Comparison of ENCODE assay signal across 13 cellular contexts in genomic region chr9:107044872-107045271, GRCh38.
DNase-seq lines count a peak whose midpoint lies in the region; ATAC-seq and TF ChIP-seq lines count a peak whose summit lies in the region.
"Had no signal": no experiment of that assay in that cellular context is flagged by ENCODE, and none has a peak within 500 bp of the region (broad histone marks: within the 10 kb centered on the region; RNA-seq: fewer than 3 reads in every experiment).

No MANE protein-coding gene starts in this region.

- no peaks in the 10 kb centered on the region for H3F3A ChIP-seq in PC-3 (ENCODE audit: low read length, unreplicated experiment)

- no peak for ATAC-seq in PC-3
- no peak for ATAC-seq in HG02571 (IDR thresholded peaks at IDR 0.05; ENCODE audit: unreplicated experiment)
- ATAC-seq in Right ventricle myocardium superior (ENCODE audit: poor library complexity), result no peak

- H3K4me3 ChIP-seq in PC-3 (ENCODE audit: low read length), result no peak overlapping the region
- H3K4me3 ChIP-seq in fibroblast of villous mesenchyme (ENCODE audit: low read depth, low read length), result no peak overlapping the region
- H3K4me3 ChIP-seq: thoracic aorta had no signal

- no peaks in the 10 kb centered on the region for H3K79me2 ChIP-seq in PC-3 (ENCODE audit: low read length)

- H3K9me3 ChIP-seq in PC-3 (ENCODE audit: low read length), result no peaks in the 10 kb centered on the region
- H3K9me3 ChIP-seq: thoracic aorta had no signal

- TF ChIP-seq CTCF in GM12874 (IDR thresholded peaks at IDR 0.05; ENCODE audit: insufficient read depth, low read depth, low read length), result peak; percentile 23; the same call in 1 of the 2 replicates
- peak; percentile 51 for TF ChIP-seq CTCF in PC-3 (conservative IDR thresholded peaks at IDR 0.05; ENCODE audit: low read depth, low read length)
- peak; percentile 2 for TF ChIP-seq CTCF in fibroblast of villous mesenchyme (IDR thresholded peaks at IDR 0.05; ENCODE audit: insufficient read depth, low read depth, low read length)

- POLR2A ChIA-PET in PC-3 (lab: Charles Lee; ENCODE audit: unreplicated experiment), result no interaction called here

- H3K27ac ChIP-seq in PC-3 (ENCODE audit: low read length), result no peak overlapping the region
- H3K27ac ChIP-seq: thoracic aorta had no signal

- no peak overlapping the region for H2AFZ ChIP-seq in PC-3 (ENCODE audit: low read length)

- no peaks in the 10 kb centered on the region for H3K4me1 ChIP-seq in PC-3 (ENCODE audit: insufficient read depth, low read length)

- intact Hi-C loops in PC-3 (cut with micrococcal nuclease), result no loop called here
- intact Hi-C loops in Right ventricle myocardium superior (cut with DNase I), result no loop called here

- H3K27me3 ChIP-seq in PC-3 (ENCODE audit: low read length), result no peaks in the 10 kb centered on the region

- no peak overlapping the region for H3K4me2 ChIP-seq in PC-3 (ENCODE audit: low read length)

- H3K36me3 ChIP-seq in PC-3 (ENCODE audit: low read depth, low read length), result no peaks in the 10 kb centered on the region
- H3K36me3 ChIP-seq: thoracic aorta had no signal

- H3K9ac ChIP-seq in PC-3 (ENCODE audit: low read length), result no peak overlapping the region

- peak; percentile 58 for DNase-seq in NCI-H82 (lab: John Stamatoyannopoulos, UW)
- no peak for DNase-seq in NCI-H82 treated with DMSO at 0.1 percent for 48 hours (lab: John Stamatoyannopoulos, UW; ENCODE audit: unreplicated experiment)
- DNase-seq in PC-3, result peak; percentile 11
- DNase-seq in fibroblast of villous mesenchyme (ENCODE audit: low read depth), result no peak
- DNase-seq in Right ventricle myocardium superior, result no peak
- DNase-seq in HK-2 (ENCODE audit: unreplicated experiment), result no peak
- DNase-seq: activated T-cell treated with anti-CD3 and anti-CD28 coated beads, Interleukin-2, amount 50 U/mL, for 1 hour; GDM1; MV-4-11; NCI-H774 had no signal

- CTCF ChIA-PET in PC-3 (lab: Charles Lee), result no interaction called here

- H3K9me2 ChIP-seq in PC-3 (replicated peaks; ENCODE audit: low read length), result no peaks in the 10 kb centered on the region

- H4K20me1 ChIP-seq in PC-3 (ENCODE audit: low read length), result no peaks in the 10 kb centered on the region

- BruUV-seq in PC-3 (replicated peaks; lab: Mats Ljungman, UMichigan), result no TSS peak

Comparison
In these comparisons a context has a peak if more than half of its experiments do, and no peak if none do; other contexts are left out.
1. DNase-seq: peak in NCI-H82 (single experiment) and PC-3 (single experiment); none in NCI-H82 treated with DMSO at 0.1 percent for 48 hours (single experiment), fibroblast of villous mesenchyme (single experiment), Right ventricle myocardium superior (single experiment) and HK-2 (single experiment).
2. Peak in every context shown above with its lines, with median percentiles within 50 percentile points of each other: CTCF ChIP-seq.